In genomic region chrX:45846328-45846727, GRCh38 we compare ENCODE assay signal across 24 cellular contexts.
DNase-seq lines count a peak whose midpoint lies in the region; ATAC-seq and TF ChIP-seq lines count a peak whose summit lies in the region.
"Had no signal": no experiment of that assay in that cellular context is flagged by ENCODE, and none has a peak within 500 bp of the region (broad histone marks: within the 10 kb centered on the region; RNA-seq: fewer than 3 reads in every experiment).

No MANE protein-coding gene starts in this region.

- no peak for TF ChIP-seq CTCF in RWPE2 (IDR thresholded peaks at IDR 0.05; ENCODE audit: poor library complexity, severe bottlenecking)

- peaks cover 78% of the 10 kb centered on the region for H3K36me3 Mint-ChIP-seq in activated CD4-positive, alpha-beta T cell treated with anti-CD3 and anti-CD28 coated beads for 36 hours (ENCODE audit: low read depth)
- H3K36me3 Mint-ChIP-seq in activated naive CD8-positive, alpha-beta T cell, result peaks cover 21% of the 10 kb centered on the region
- peaks cover 42% of the 10 kb centered on the region for H3K36me3 Mint-ChIP-seq in activated naive CD8-positive, alpha-beta T cell treated with anti-CD3 and anti-CD28 coated beads for 36 hours
- H3K36me3 Mint-ChIP-seq in activated naive CD8-positive, alpha-beta T cell treated with anti-CD3 and anti-CD28 coated beads, Interleukin-2, amount 50 U/mL, for 24 hours (ENCODE audit: low read depth), result peaks cover 61% of the 10 kb centered on the region

- POLR2A ChIA-PET in activated CD4-positive, alpha-beta T cell treated with anti-CD3 and anti-CD28 coated beads for 36 hours (lab: Charles Lee), result no interaction called here

- no peaks in the 10 kb centered on the region for H3K27me3 Mint-ChIP-seq in activated CD4-positive, alpha-beta T cell treated with anti-CD3 and anti-CD28 coated beads for 36 hours
- H3K27me3 Mint-ChIP-seq in activated naive CD8-positive, alpha-beta T cell, result no peaks in the 10 kb centered on the region
- no peaks in the 10 kb centered on the region for H3K27me3 Mint-ChIP-seq in activated naive CD8-positive, alpha-beta T cell treated with anti-CD3 and anti-CD28 coated beads for 36 hours
- H3K27me3 Mint-ChIP-seq in activated naive CD8-positive, alpha-beta T cell treated with anti-CD3 and anti-CD28 coated beads, Interleukin-2, amount 50 U/mL, for 24 hours, result no peaks in the 10 kb centered on the region

- peak overlapping the region; percentile 78 for H3K27ac Mint-ChIP-seq in activated CD4-positive, alpha-beta T cell treated with anti-CD3 and anti-CD28 coated beads for 36 hours
- H3K27ac Mint-ChIP-seq in activated naive CD8-positive, alpha-beta T cell, result peak overlapping the region; percentile 72
- no peak overlapping the region for H3K27ac Mint-ChIP-seq in activated naive CD8-positive, alpha-beta T cell treated with anti-CD3 and anti-CD28 coated beads for 36 hours
- H3K27ac Mint-ChIP-seq in activated naive CD8-positive, alpha-beta T cell treated with anti-CD3 and anti-CD28 coated beads, Interleukin-2, amount 50 U/mL, for 24 hours, result peak overlapping the region; percentile 71
- H3K27ac Mint-ChIP-seq: CD8-positive, alpha-beta T cell had no signal

- no peaks in the 10 kb centered on the region for H3K27me3 ChIP-seq in RWPE2 (ENCODE audit: insufficient read depth, poor library complexity, severe bottlenecking)

- H3K9me3 Mint-ChIP-seq in activated CD4-positive, alpha-beta T cell treated with anti-CD3 and anti-CD28 coated beads for 36 hours (ENCODE audit: low read depth), result no peaks in the 10 kb centered on the region
- no peaks in the 10 kb centered on the region for H3K9me3 Mint-ChIP-seq in activated naive CD8-positive, alpha-beta T cell (ENCODE audit: low read depth)
- no peaks in the 10 kb centered on the region for H3K9me3 Mint-ChIP-seq in activated naive CD8-positive, alpha-beta T cell treated with anti-CD3 and anti-CD28 coated beads for 36 hours
- no peaks in the 10 kb centered on the region for H3K9me3 Mint-ChIP-seq in activated naive CD8-positive, alpha-beta T cell treated with anti-CD3 and anti-CD28 coated beads, Interleukin-2, amount 50 U/mL, for 24 hours
- H3K9me3 Mint-ChIP-seq: CD8-positive, alpha-beta T cell had no signal

- DNase-seq in activated CD4-positive, alpha-beta T cell treated with anti-CD3 and anti-CD28 coated beads for 36 hours, result no peak
- DNase-seq in activated CD4-positive, alpha-beta T cell treated with anti-CD3 and anti-CD28 coated beads for 48 hours, result no peak
- no peak for DNase-seq in activated naive CD8-positive, alpha-beta T cell treated with anti-CD3 and anti-CD28 coated beads for 36 hours
- DNase-seq in RWPE2 (ENCODE audit: low spot score) (no peak), NCI-H446 (lab: John Stamatoyannopoulos, UW) (no peak)
- DNase-seq in activated naive CD8-positive, alpha-beta T cell treated with anti-CD3 and anti-CD28 coated beads, Interleukin-2, amount 50 U/mL, for 24 hours, result no peak
- DNase-seq: 8988T; AML-193; C1 segment of cervical spinal cord; Calu3; CD8-positive, alpha-beta T cell; DMS153; H7; IMR-90; MV-4-11; NCI-H1105 treated with DMSO at 0.1 percent for 48 hours; NCI-H1694; NCI-H2081; NCI-H2171 treated with DMSO at 0.1 percent for 48 hours; NCI-H526; OCI-M1; SHP77 had no signal

- intact Hi-C loops in activated CD4-positive, alpha-beta T cell treated with anti-CD3 and anti-CD28 coated beads for 36 hours (cut with DNase I, micrococcal nuclease), result no loop called here

- H3K36me3 ChIP-seq in RWPE2 (ENCODE audit: low read depth), result peaks cover 74% of the 10 kb centered on the region

- peaks cover 38% of the 10 kb centered on the region for H3K4me1 ChIP-seq in RWPE2 (ENCODE audit: insufficient read depth, poor library complexity, severe bottlenecking)

- H3K27ac ChIP-seq in RWPE2 (ENCODE audit: poor library complexity, severe bottlenecking), result peak overlapping the region; percentile 86

- no peaks in the 10 kb centered on the region for H3K9me3 ChIP-seq in RWPE2 (ENCODE audit: severe bottlenecking)

- no peak overlapping the region for H3K4me3 ChIP-seq in RWPE2 (ENCODE audit: severe bottlenecking)

- peak overlapping the region; percentile 39 for H3K4me3 Mint-ChIP-seq in activated CD4-positive, alpha-beta T cell treated with anti-CD3 and anti-CD28 coated beads for 36 hours
- peak overlapping the region; percentile 62 for H3K4me3 Mint-ChIP-seq in activated naive CD8-positive, alpha-beta T cell
- no peak overlapping the region for H3K4me3 Mint-ChIP-seq in activated naive CD8-positive, alpha-beta T cell treated with anti-CD3 and anti-CD28 coated beads for 36 hours
- H3K4me3 Mint-ChIP-seq in activated naive CD8-positive, alpha-beta T cell treated with anti-CD3 and anti-CD28 coated beads, Interleukin-2, amount 50 U/mL, for 24 hours, result peak overlapping the region; percentile 42
- H3K4me3 Mint-ChIP-seq: CD8-positive, alpha-beta T cell had no signal

- H3K4me1 Mint-ChIP-seq in activated CD4-positive, alpha-beta T cell treated with anti-CD3 and anti-CD28 coated beads for 36 hours, result peaks cover 49% of the 10 kb centered on the region
- peaks cover 41% of the 10 kb centered on the region for H3K4me1 Mint-ChIP-seq in activated naive CD8-positive, alpha-beta T cell (ENCODE audit: low read depth)
- peaks cover 28% of the 10 kb centered on the region for H3K4me1 Mint-ChIP-seq in activated naive CD8-positive, alpha-beta T cell treated with anti-CD3 and anti-CD28 coated beads for 36 hours
- H3K4me1 Mint-ChIP-seq in activated naive CD8-positive, alpha-beta T cell treated with anti-CD3 and anti-CD28 coated beads, Interleukin-2, amount 50 U/mL, for 24 hours, result peaks cover 57% of the 10 kb centered on the region

- CTCF ChIA-PET in activated CD4-positive, alpha-beta T cell treated with anti-CD3 and anti-CD28 coated beads for 36 hours (lab: Charles Lee), result interaction anchor here (0.9 kb wide), 1 partner anchor 20 kb away, joined by 4 read pairs; no protein-coding TSS in a partner anchor

- no peak for ATAC-seq in activated CD4-positive, alpha-beta T cell treated with anti-CD3 and anti-CD28 coated beads for 36 hours
- ATAC-seq in RWPE2 (ENCODE audit: low read depth) (no peak), HG02759 (IDR thresholded peaks at IDR 0.05; ENCODE audit: unreplicated experiment) (no peak)
- no peak for ATAC-seq in activated naive CD8-positive, alpha-beta T cell treated with anti-CD3 and anti-CD28 coated beads, Interleukin-2, amount 50 U/mL, for 24 hours
- ATAC-seq: CD8-positive, alpha-beta T cell had no signal
